In the genomic region with DNA sequence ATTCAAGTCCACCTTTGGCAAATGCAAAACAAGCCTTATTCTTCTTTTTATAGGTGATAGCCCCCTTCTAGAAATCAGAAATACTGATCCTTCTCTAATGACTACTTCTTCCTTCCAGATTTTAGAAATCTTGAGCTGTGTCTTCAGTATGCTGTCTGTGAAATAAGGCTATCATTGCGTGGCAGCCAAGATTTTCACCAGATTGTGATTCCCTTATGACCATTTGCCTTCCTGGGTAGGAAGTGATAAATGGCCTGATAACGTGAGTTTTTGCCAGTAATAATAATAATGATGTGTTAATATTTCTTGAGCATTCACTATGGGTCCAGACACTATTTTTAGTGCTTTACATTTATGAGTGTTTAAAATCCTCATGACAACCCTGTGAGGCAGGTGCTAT, we compare ENCODE assay signal across 25 cellular contexts.
"Had no signal": no experiment of that assay in that cellular context is flagged by ENCODE, and none has a peak within 500 bp of the region (broad histone marks: within the 10 kb centered on the region; RNA-seq: fewer than 3 reads in every experiment).

No MANE protein-coding gene starts in this region.

- H3K4me2 ChIP-seq: neural progenitor cell, smooth muscle cell had no signal

- H3K9me3 ChIP-seq: neutrophil, psoas muscle, right lobe of liver, tibial nerve, uterus had no signal

- H3K79me2 ChIP-seq: parathyroid adenoma had no signal

- H3K4me3 ChIP-seq: lung, neural progenitor cell, psoas muscle, right lobe of liver, smooth muscle cell, tibial nerve, uterus had no signal

- H3K36me3 ChIP-seq: neural progenitor cell, right lobe of liver, tibial nerve, uterus had no signal

- ATAC-seq: left cardiac atrium; left lobe of liver; natural killer cell; psoas muscle; right lobe of liver; stimulated activated memory B cell treated with anti-CD40 and anti-IgM and Interleukin-4, amounts not matched to agents 10 μg/mL and 1 μg/mL and 100 μg/mL, for 72 hours; stimulated activated naive CD8-positive, alpha-beta T cell treated with anti-CD3 and anti-CD28 coated beads, Interleukin-15, amount 100 ng/mL, for 72 hours had no signal

- H3K27ac ChIP-seq: neural progenitor cell, neutrophil, parathyroid adenoma, psoas muscle, right lobe of liver, tibial nerve, uterus had no signal

- DNase-seq: kidney glomerular epithelial cell; left cardiac atrium; mesendoderm; naive B cell; natural killer cell; nephron progenitor cell; occipital lobe; psoas muscle; right lobe of liver; stimulated activated CD4-positive, alpha-beta T cell treated with anti-CD3 and anti-CD28 coated beads, Interleukin-1b, Interleukin-23, amount 100 ng/mL, for 48 hours; stimulated activated CD4-positive, alpha-beta T cell treated with anti-CD3 and anti-CD28 coated beads, Interleukin-2, amount 100 ng/mL, for 48 hours; stimulated activated CD4-positive, alpha-beta T cell treated with anti-CD3 and anti-CD28 coated beads, Interleukin-4, amount 100 ng/mL, for 4 hours; stimulated activated CD8-positive, alpha-beta memory T cell treated with anti-CD3 and anti-CD28 coated beads, Interleukin-4, amount 100 ng/mL, for 48 hours; stimulated activated naive CD4-positive, alpha-beta T cell treated with Interleukin-2 at 50 U/mL for 16 hours; stimulated activated naive CD8-positive, alpha-beta T cell treated with anti-CD3 and anti-CD28 coated beads, Interleukin-15, amount 100 ng/mL, for 72 hours; substantia nigra; uterus had no signal

- H2AFZ ChIP-seq: neural progenitor cell, parathyroid adenoma had no signal

- H3K27me3 ChIP-seq: neural progenitor cell, neutrophil, right lobe of liver, tibial nerve, uterus had no signal

- H3K9ac ChIP-seq: neural progenitor cell, parathyroid adenoma had no signal
